25 cellular contexts compared by ENCODE assay signal in genomic region chr21:27298465-27298864, GRCh38.
A peak's percentile ranks its signal among the peaks of the same experiment; 100 is the strongest.
DNase-seq lines count a peak whose midpoint lies in the region; ATAC-seq and TF ChIP-seq lines count a peak whose summit lies in the region.
"Had no signal": no experiment of that assay in that cellular context is flagged by ENCODE, and none has a peak within 500 bp of the region (broad histone marks: within the 10 kb centered on the region; RNA-seq: fewer than 3 reads in every experiment).

No MANE protein-coding gene starts in this region.

- WGBS in aorta, 2 donors: 95% methylated on average over 1 of the region's 1 CpG
- WGBS in endodermal cell (ENCODE audit: insufficient coverage in 1 of 2, insufficient read length in 1 of 2), 2 experiments: 85% methylated on average over 1 of the region's 1 CpG; no CpG with 5 or more reads in 1 of the 2 experiments

- no peak overlapping the region for H3K9ac ChIP-seq in endodermal cell (ENCODE audit: extremely low read depth, low read length, poor library complexity, severe bottlenecking)
- H3K9ac ChIP-seq: GM23248 had no signal

- H3K27me3 ChIP-seq in left ventricle myocardium inferior (ENCODE audit: low read depth) (no peaks in the 10 kb centered on the region), aorta (ENCODE audit: control insufficient read depth in 1 of 2, insufficient read depth in 2 of 2, low read length in 1 of 2) (no peaks in the 10 kb centered on the region), endodermal cell (ENCODE audit: control insufficient read depth, insufficient read depth, low read length, poor library complexity, severe bottlenecking) (no peaks in the 10 kb centered on the region)
- H3K27me3 ChIP-seq: brain microvascular endothelial cell had no signal

- peak; percentile 57 for ATAC-seq in aorta (ENCODE audit: low FRiP score)
- ATAC-seq: PC-3; stimulated activated naive B cell treated with anti-CD40 and anti-IgM and Interleukin-4, amounts not matched to agents 10 μg/mL and 1 μg/mL and 100 μg/mL, for 72 hours had no signal

- no peaks in the 10 kb centered on the region for H3K36me3 ChIP-seq in left ventricle myocardium inferior
- H3K36me3 ChIP-seq in aorta (ENCODE audit: control insufficient read depth in 1 of 2, insufficient read depth in 2 of 2, low read length in 1 of 2): no peaks in the 10 kb centered on the region
- H3K36me3 ChIP-seq in endodermal cell (ENCODE audit: control insufficient read depth, insufficient read depth, low read length): no peaks in the 10 kb centered on the region
- H3K36me3 ChIP-seq: brain microvascular endothelial cell had no signal

- H3K4me3 ChIP-seq in left ventricle myocardium inferior (no peak overlapping the region), aorta (ENCODE audit: low read length in 2 of 2) (no peak overlapping the region), endodermal cell (ENCODE audit: low read length) (no peak overlapping the region)
- H3K4me3 ChIP-seq: GM23248 had no signal

- H3K4me1 ChIP-seq in left ventricle myocardium inferior (no peaks in the 10 kb centered on the region), aorta (ENCODE audit: control insufficient read depth in 1 of 2, insufficient read depth in 2 of 2, low read length in 2 of 2) (no peaks in the 10 kb centered on the region), endodermal cell (ENCODE audit: control insufficient read depth, insufficient read depth, low read length) (no peaks in the 10 kb centered on the region)

- H3K27ac ChIP-seq in left ventricle myocardium inferior (replicated peaks) (peak overlapping the region; percentile 46), aorta (ENCODE audit: low read depth in 1 of 2, low read length in 2 of 2) (no peak overlapping the region), endodermal cell (ENCODE audit: low read depth, low read length) (no peak overlapping the region)
- H3K27ac ChIP-seq: brain microvascular endothelial cell, GM23248 had no signal

- H3K36me3 Mint-ChIP-seq in endodermal cell (ENCODE audit: low read depth): no peaks in the 10 kb centered on the region
- H3K36me3 Mint-ChIP-seq: CD4-positive, CD25-positive, alpha-beta regulatory T cell; stimulated activated naive B cell treated with anti-CD40 and anti-IgM and Interleukin-4, amounts not matched to agents 10 μg/mL and 1 μg/mL and 100 μg/mL, for 72 hours had no signal

- no peak overlapping the region for H3K4me3 Mint-ChIP-seq in endodermal cell
- H3K4me3 Mint-ChIP-seq: CD4-positive, CD25-positive, alpha-beta regulatory T cell; stimulated activated naive B cell treated with anti-CD40 and anti-IgM and Interleukin-4, amounts not matched to agents 10 μg/mL and 1 μg/mL and 100 μg/mL, for 72 hours had no signal

- intact Hi-C loops in left ventricle myocardium inferior (cut with micrococcal nuclease): no loop called here
- intact Hi-C loops in aorta (cut with DNase I): no loop called here

- H3K9me3 ChIP-seq in left ventricle myocardium inferior (replicated peaks) (peaks cover 15% of the 10 kb centered on the region), aorta (ENCODE audit: control insufficient read depth, low read length) (no peaks in the 10 kb centered on the region), endodermal cell (ENCODE audit: control insufficient read depth, low read length) (peaks cover 11% of the 10 kb centered on the region)

- peak; percentile 4 for DNase-seq in NCI-H1092 treated with DMSO at 0.1 percent for 48 hours (lab: John Stamatoyannopoulos, UW)
- DNase-seq in NCI-H1092 (lab: John Stamatoyannopoulos, UW): no peak
- DNase-seq in NCI-H774 (lab: John Stamatoyannopoulos, UW): peak; percentile 44
- DNase-seq in left ventricle myocardium inferior: no peak
- no peak for DNase-seq in aorta
- no peak for DNase-seq in activated gamma-delta T cell treated with Interleukin-2 at 50 U/mL for 16 hours
- no peak for DNase-seq in endodermal cell
- no peak for DNase-seq in activated effector memory CD4-positive, alpha-beta T cell treated with Interleukin-2 at 50 U/mL for 16 hours
- DNase-seq: 8988T; activated CD4-positive, alpha-beta T cell treated with anti-CD3 and anti-CD28 coated beads for 4 hours; activated CD8-positive, alpha-beta memory T cell treated with anti-CD3 and anti-CD28 coated beads for 24 hours; activated naive CD4-positive, alpha-beta T cell; activated T-cell treated with anti-CD3 and anti-CD28 coated beads, Interleukin-2, amount 50 U/mL, for 1 hour; brain microvascular endothelial cell; CD4-positive, CD25-positive, alpha-beta regulatory T cell; GM23248; head of caudate nucleus; mammary epithelial cell; MV-4-11; NCI-H1930; NK-92 treated with Interleukin-12 subunit alpha and Interleukin-12 subunit beta, amount 100 ng/mL, for 24 hours; PC-3; stimulated activated CD4-positive, alpha-beta T cell treated with anti-CD3 and anti-CD28 coated beads, Interleukin-15, amount 100 ng/mL, for 24 hours; stimulated activated naive B cell treated with anti-CD40 and anti-IgM and Interleukin-4, amounts not matched to agents 10 μg/mL and 1 μg/mL and 100 μg/mL, for 72 hours; T-helper 2 cell had no signal

- TF ChIP-seq CTCF in left ventricle myocardium inferior (IDR thresholded peaks at IDR 0.05; ENCODE audit: borderline replicate concordance): no peak
- TF ChIP-seq CTCF in endodermal cell (conservative IDR thresholded peaks at IDR 0.05): no peak

- H3K4me1 Mint-ChIP-seq in endodermal cell: no peaks in the 10 kb centered on the region
- H3K4me1 Mint-ChIP-seq: CD4-positive, CD25-positive, alpha-beta regulatory T cell; stimulated activated naive B cell treated with anti-CD40 and anti-IgM and Interleukin-4, amounts not matched to agents 10 μg/mL and 1 μg/mL and 100 μg/mL, for 72 hours had no signal

- no peaks in the 10 kb centered on the region for H3K9me3 Mint-ChIP-seq in endodermal cell

- H3K27ac Mint-ChIP-seq in endodermal cell: no peak overlapping the region
- H3K27ac Mint-ChIP-seq: CD4-positive, CD25-positive, alpha-beta regulatory T cell; stimulated activated naive B cell treated with anti-CD40 and anti-IgM and Interleukin-4, amounts not matched to agents 10 μg/mL and 1 μg/mL and 100 μg/mL, for 72 hours had no signal

- no peaks in the 10 kb centered on the region for H3K27me3 Mint-ChIP-seq in endodermal cell (ENCODE audit: insufficient read depth)
- H3K27me3 Mint-ChIP-seq: CD4-positive, CD25-positive, alpha-beta regulatory T cell; stimulated activated naive B cell treated with anti-CD40 and anti-IgM and Interleukin-4, amounts not matched to agents 10 μg/mL and 1 μg/mL and 100 μg/mL, for 72 hours had no signal

Comparison
In these comparisons a context has a peak if more than half of its experiments do, and no peak if none do; other contexts are left out.
1. DNase-seq: peak in NCI-H1092 treated with DMSO at 0.1 percent for 48 hours (single experiment) and NCI-H774 (single experiment); none in NCI-H1092 (single experiment), left ventricle myocardium inferior (single experiment), aorta (0 of 2), activated gamma-delta T cell treated with Interleukin-2 at 50 U/mL for 16 hours (single experiment), endodermal cell (single experiment) and activated effector memory CD4-positive, alpha-beta T cell treated with Interleukin-2 at 50 U/mL for 16 hours (single experiment).